In genomic region chr2:40823465-40823864, GRCh38 we compare ENCODE assay signal across 16 cellular contexts.
A peak's percentile ranks its signal among the peaks of the same experiment; 100 is the strongest.
DNase-seq lines count a peak whose midpoint lies in the region; ATAC-seq and FAIRE-seq lines count a peak whose summit lies in the region.
"Had no signal": no experiment of that assay in that cellular context is flagged by ENCODE, and none has a peak within 500 bp of the region (broad histone marks: within the 10 kb centered on the region; RNA-seq: fewer than 3 reads in every experiment).

No MANE protein-coding gene starts in this region.

- no peaks in the 10 kb centered on the region for H3K27me3 Mint-ChIP-seq in activated naive CD8-positive, alpha-beta T cell treated with anti-CD3 and anti-CD28 coated beads for 36 hours
- H3K27me3 Mint-ChIP-seq in activated naive CD8-positive, alpha-beta T cell treated with anti-CD3 and anti-CD28 coated beads, Interleukin-2, amount 50 U/mL, for 24 hours: no peaks in the 10 kb centered on the region
- no peaks in the 10 kb centered on the region for H3K27me3 Mint-ChIP-seq in activated naive CD8-positive, alpha-beta T cell treated with anti-CD3 and anti-CD28 coated beads, Interleukin-2, amount 10 ng/mL, durations not matched to agents 7 days and 5 days
- H3K27me3 Mint-ChIP-seq: B cell; CD8-positive, alpha-beta memory T cell had no signal

- H3K4me1 ChIP-seq in small intestine (ENCODE audit: control insufficient read depth in 2 of 2, insufficient read depth in 1 of 2, low read depth in 1 of 2, low read length in 1 of 2): no peaks in the 10 kb centered on the region
- H3K4me1 ChIP-seq: Caco-2 had no signal

- no peak for ATAC-seq in activated naive CD8-positive, alpha-beta T cell treated with anti-CD3 and anti-CD28 coated beads, Interleukin-2, amount 50 U/mL, for 24 hours
- ATAC-seq in activated naive CD8-positive, alpha-beta T cell treated with anti-CD3 and anti-CD28 coated beads, Interleukin-2, amount 10 ng/mL, durations not matched to agents 7 days and 5 days (ENCODE audit: low read depth): no peak
- ATAC-seq: GM23338 had no signal

- no peaks in the 10 kb centered on the region for H3K9me3 Mint-ChIP-seq in activated naive CD8-positive, alpha-beta T cell treated with anti-CD3 and anti-CD28 coated beads for 36 hours
- peaks cover 5% of the 10 kb centered on the region for H3K9me3 Mint-ChIP-seq in activated naive CD8-positive, alpha-beta T cell treated with anti-CD3 and anti-CD28 coated beads, Interleukin-2, amount 50 U/mL, for 24 hours
- H3K9me3 Mint-ChIP-seq in activated naive CD8-positive, alpha-beta T cell treated with anti-CD3 and anti-CD28 coated beads, Interleukin-2, amount 10 ng/mL, durations not matched to agents 7 days and 5 days: peaks cover 1% of the 10 kb centered on the region
- H3K9me3 Mint-ChIP-seq: GM23338 had no signal

- H3K36me3 ChIP-seq in KOPT-K1 (ENCODE audit: insufficient read depth, low read length): no peaks in the 10 kb centered on the region
- no peaks in the 10 kb centered on the region for H3K36me3 ChIP-seq in small intestine (ENCODE audit: control insufficient read depth in 2 of 2, insufficient read depth in 2 of 2, low read length in 2 of 2)

- H3K4me3 Mint-ChIP-seq in activated naive CD8-positive, alpha-beta T cell treated with anti-CD3 and anti-CD28 coated beads for 36 hours: no peak overlapping the region
- no peak overlapping the region for H3K4me3 Mint-ChIP-seq in activated naive CD8-positive, alpha-beta T cell treated with anti-CD3 and anti-CD28 coated beads, Interleukin-2, amount 50 U/mL, for 24 hours
- H3K4me3 Mint-ChIP-seq in activated naive CD8-positive, alpha-beta T cell treated with anti-CD3 and anti-CD28 coated beads, Interleukin-2, amount 10 ng/mL, durations not matched to agents 7 days and 5 days: no peak overlapping the region
- H3K4me3 Mint-ChIP-seq: B cell; CD8-positive, alpha-beta memory T cell; GM23338 had no signal

- peak overlapping the region; percentile 60 for H3K27ac Mint-ChIP-seq in activated naive CD8-positive, alpha-beta T cell treated with anti-CD3 and anti-CD28 coated beads for 36 hours
- H3K27ac Mint-ChIP-seq in activated naive CD8-positive, alpha-beta T cell treated with anti-CD3 and anti-CD28 coated beads, Interleukin-2, amount 50 U/mL, for 24 hours: no peak overlapping the region
- peak overlapping the region; percentile 31 for H3K27ac Mint-ChIP-seq in activated naive CD8-positive, alpha-beta T cell treated with anti-CD3 and anti-CD28 coated beads, Interleukin-2, amount 10 ng/mL, durations not matched to agents 7 days and 5 days
- H3K27ac Mint-ChIP-seq: B cell; CD8-positive, alpha-beta memory T cell; GM23338 had no signal

- no peak overlapping the region for H3K4me3 ChIP-seq in small intestine (ENCODE audit: low read depth in 1 of 2, low read length in 2 of 2)
- H3K4me3 ChIP-seq: GM23338 had no signal

- H3K27me3 ChIP-seq in small intestine (ENCODE audit: control insufficient read depth in 2 of 2, insufficient read depth in 2 of 2, low read length in 2 of 2): no peaks in the 10 kb centered on the region

- H3K36me3 Mint-ChIP-seq in activated naive CD8-positive, alpha-beta T cell treated with anti-CD3 and anti-CD28 coated beads for 36 hours: no peaks in the 10 kb centered on the region
- no peaks in the 10 kb centered on the region for H3K36me3 Mint-ChIP-seq in activated naive CD8-positive, alpha-beta T cell treated with anti-CD3 and anti-CD28 coated beads, Interleukin-2, amount 50 U/mL, for 24 hours (ENCODE audit: low read depth)
- no peaks in the 10 kb centered on the region for H3K36me3 Mint-ChIP-seq in activated naive CD8-positive, alpha-beta T cell treated with anti-CD3 and anti-CD28 coated beads, Interleukin-2, amount 10 ng/mL, durations not matched to agents 7 days and 5 days
- H3K36me3 Mint-ChIP-seq: CD8-positive, alpha-beta memory T cell had no signal

- H3K27ac ChIP-seq in KOPT-K1 (ENCODE audit: low read depth, low read length, poor library complexity, severe bottlenecking) (peak overlapping the region; percentile 45), small intestine (ENCODE audit: low read depth in 1 of 2, low read length in 1 of 2) (no peak overlapping the region)

- peaks cover 11% of the 10 kb centered on the region for H3K4me1 Mint-ChIP-seq in activated naive CD8-positive, alpha-beta T cell treated with anti-CD3 and anti-CD28 coated beads for 36 hours
- H3K4me1 Mint-ChIP-seq in activated naive CD8-positive, alpha-beta T cell treated with anti-CD3 and anti-CD28 coated beads, Interleukin-2, amount 50 U/mL, for 24 hours: no peaks in the 10 kb centered on the region
- peaks cover 6% of the 10 kb centered on the region for H3K4me1 Mint-ChIP-seq in activated naive CD8-positive, alpha-beta T cell treated with anti-CD3 and anti-CD28 coated beads, Interleukin-2, amount 10 ng/mL, durations not matched to agents 7 days and 5 days
- H3K4me1 Mint-ChIP-seq: B cell had no signal

- no peak for FAIRE-seq in small intestine (lab: Jason Lieb, UNC)
- FAIRE-seq: A204.1, GM18507 had no signal

- WGBS in small intestine, 3 donors: 65 to 79% (median 67%) methylated on average over 3 of the region's 3 CpGs

- DNase-seq in activated naive CD8-positive, alpha-beta T cell treated with anti-CD3 and anti-CD28 coated beads for 36 hours: no peak
- DNase-seq in activated naive CD8-positive, alpha-beta T cell treated with anti-CD3 and anti-CD28 coated beads, Interleukin-2, amount 50 U/mL, for 24 hours: no peak
- DNase-seq in activated naive CD8-positive, alpha-beta T cell treated with anti-CD3 and anti-CD28 coated beads, Interleukin-2, amount 10 ng/mL, durations not matched to agents 7 days and 5 days: no peak
- DNase-seq in hippocampal formation (lab: John Stamatoyannopoulos, UW) (no peak), NCI-H1930 (lab: John Stamatoyannopoulos, UW) (no peak), small intestine (no peak)
- DNase-seq: C1 segment of cervical spinal cord; Caco-2; CD8-positive, alpha-beta memory T cell; DMS53; H7 had no signal

- H3K9me3 ChIP-seq in KOPT-K1 (ENCODE audit: insufficient read depth, low read length, poor library complexity, severe bottlenecking): peaks cover 10% of the 10 kb centered on the region
- H3K9me3 ChIP-seq in small intestine (ENCODE audit: control insufficient read depth, low read depth): no peaks in the 10 kb centered on the region
- H3K9me3 ChIP-seq: Caco-2 had no signal

- POLR2A ChIA-PET in activated naive CD8-positive, alpha-beta T cell treated with anti-CD3 and anti-CD28 coated beads, Interleukin-2, amount 10 ng/mL, durations not matched to agents 7 days and 5 days (lab: Charles Lee): no interaction called here
